In the genomic region with DNA sequence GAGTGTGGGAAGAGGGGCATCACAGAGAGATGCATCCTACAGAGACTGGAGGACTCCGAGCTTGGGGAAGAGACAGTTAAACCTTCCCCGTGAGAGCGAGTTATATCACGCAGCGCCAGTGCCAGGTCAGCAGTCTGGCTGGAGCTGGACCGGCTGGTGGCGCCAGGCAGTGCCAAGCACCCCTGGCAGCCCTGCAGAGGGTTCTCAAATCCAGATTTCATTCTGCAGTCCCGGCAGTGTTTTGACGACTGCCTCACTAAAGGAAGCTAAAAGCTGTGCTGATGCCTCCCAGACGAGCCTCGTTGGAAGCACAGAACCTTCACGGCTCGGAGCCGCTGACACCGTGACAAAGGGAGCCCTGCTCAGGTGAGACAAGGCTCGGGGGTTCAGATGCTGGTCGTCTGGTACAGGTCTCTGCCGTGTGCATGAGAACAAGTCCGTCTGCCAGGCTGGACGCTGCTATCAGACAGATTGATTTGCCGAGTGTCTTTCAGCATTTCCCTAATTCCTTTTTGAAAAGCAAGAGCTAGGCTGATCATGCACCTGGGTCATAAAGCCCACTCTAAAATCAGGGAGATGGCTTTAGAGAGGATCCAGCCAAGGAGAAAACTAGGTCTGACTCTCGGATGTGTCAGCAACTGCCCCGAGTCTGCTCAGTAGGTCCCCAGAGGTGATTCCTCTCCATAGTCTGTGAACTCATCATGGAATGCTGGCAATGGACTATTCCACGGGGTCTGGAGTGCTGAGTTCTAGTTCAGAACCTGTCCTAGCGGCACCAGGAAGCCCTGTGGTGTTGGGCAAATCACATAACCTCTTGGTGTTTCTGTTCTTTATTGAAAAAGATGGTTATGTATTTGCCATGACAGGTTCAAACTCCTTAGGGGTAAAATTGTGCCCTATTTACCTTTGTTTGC, we compare ENCODE assay signal across 14 cellular contexts.
DNase-seq lines count a peak whose midpoint lies in the region; ATAC-seq and TF ChIP-seq lines count a peak whose summit lies in the region.
"Had no signal": no experiment of that assay in that cellular context is flagged by ENCODE, and none has a peak within 500 bp of the region (broad histone marks: within the 10 kb centered on the region; RNA-seq: fewer than 3 reads in every experiment).

No MANE protein-coding gene starts in this region.

- no peak overlapping the region for H2AFZ ChIP-seq in mesenchymal stem cell (ENCODE audit: low read depth, low read length)

- CTCF ChIA-PET in RWPE1 (lab: Yijun Ruan, JAX) = interaction anchor here (0.6 kb wide), 1 partner anchor 1674 kb away, joined by 5 read pairs; no protein-coding TSS in a partner anchor

- peak; percentile 15 to 46 for DNase-seq in T47D (ENCODE audit: low read depth in 1 of 2, low spot score in 1 of 2)
- DNase-seq in breast epithelium (ENCODE audit: low spot score in 2 of 2) = no peak
- DNase-seq in caudate nucleus (lab: John Stamatoyannopoulos, UW) = peak in 59 of 61 donors; percentile 18 to 92 (median 77)
- DNase-seq in midbrain (lab: John Stamatoyannopoulos, UW) = peak; percentile 88
- DNase-seq in thyroid gland = peak; percentile 17 to 18
- no peak for DNase-seq in RWPE1 (ENCODE audit: low spot score)
- no peak for DNase-seq in mesenchymal stem cell
- DNase-seq: activated T-cell treated with anti-CD3 and anti-CD28 coated beads for 4 hours; effector CD8-positive, alpha-beta T cell; foreskin melanocyte; NCI-H187 treated with DMSO at 0.1 percent for 48 hours had no signal

- TF ChIP-seq POLR2A in breast epithelium (IDR thresholded peaks at IDR 0.05) (no peak), thyroid gland (IDR thresholded peaks at IDR 0.05) (no peak)

- H3K79me1 ChIP-seq in mesenchymal stem cell (replicated peaks; ENCODE audit: low read length, poor library complexity, severe bottlenecking) = no peaks in the 10 kb centered on the region

- H2BK120ac ChIP-seq in mesenchymal stem cell (ENCODE audit: low read depth, low read length) = no peak overlapping the region

- no peak overlapping the region for H2AK5ac ChIP-seq in mesenchymal stem cell (ENCODE audit: low read length, severe bottlenecking)

- ATAC-seq in HG03095 (IDR thresholded peaks at IDR 0.05; ENCODE audit: unreplicated experiment) = no peak
- ATAC-seq: GM12878, HCT116 had no signal

- POLR2A ChIA-PET in RWPE1 (lab: Yijun Ruan, JAX; ENCODE audit: low non-redundant PET) = no interaction called here

- no peak overlapping the region for H4K91ac ChIP-seq in mesenchymal stem cell (ENCODE audit: low read length)

- intact Hi-C loops in breast epithelium (cut with DNase I; ENCODE audit: low total_unique reads) = loop anchor here (10.0 kb wide), 1 partner anchor 1302 kb away; no protein-coding TSS in a partner anchor
- intact Hi-C loops in thyroid gland (cut with DNase I) = no loop called here

- H2BK15ac ChIP-seq in mesenchymal stem cell (ENCODE audit: low read depth, poor library complexity, severe bottlenecking) = no peak overlapping the region

- no peak overlapping the region for H3K18ac ChIP-seq in mesenchymal stem cell (ENCODE audit: low read depth in 1 of 2, low read length in 2 of 2)

- whole genome bisulfite sequencing in thyroid gland, 2 donors = 59 to 62% methylated on average over 20 to 24 of the region's 25 CpGs
- WGBS in mesenchymal stem cell = 78% methylated on average over 25 of the region's 25 CpGs

- peaks cover 0 to 7% of the 10 kb centered on the region in 2 donors for H3K27me3 ChIP-seq in breast epithelium
- no peaks in the 10 kb centered on the region for H3K27me3 ChIP-seq in thyroid gland
- no peaks in the 10 kb centered on the region for H3K27me3 ChIP-seq in mesenchymal stem cell (ENCODE audit: control insufficient read depth in 1 of 2, insufficient read depth in 1 of 2, low read length in 2 of 2)

- H3K9me3 ChIP-seq in breast epithelium (no peaks in the 10 kb centered on the region), thyroid gland (no peaks in the 10 kb centered on the region), mesenchymal stem cell (ENCODE audit: control insufficient read depth, low read length) (peaks cover 9% of the 10 kb centered on the region)

- peak overlapping the region in 1 of 3 donors; percentile 19 for H3K4me3 ChIP-seq in breast epithelium
- H3K4me3 ChIP-seq in thyroid gland (replicated peaks in 1 of 3) = no peak overlapping the region
- peak overlapping the region in 1 of 2 experiments; percentile 38 for H3K4me3 ChIP-seq in mesenchymal stem cell (ENCODE audit: insufficient read depth in 1 of 2, low read depth in 1 of 2, low read length in 2 of 2)
- H3K4me3 ChIP-seq: GM12878 had no signal

- H3K23ac ChIP-seq in mesenchymal stem cell (ENCODE audit: low read length in 2 of 2) = no peak overlapping the region

- H3K4me1 ChIP-seq in breast epithelium (no peaks in the 10 kb centered on the region), thyroid gland (no peaks in the 10 kb centered on the region), mesenchymal stem cell (ENCODE audit: control insufficient read depth, insufficient read depth, low read depth, low read length) (no peaks in the 10 kb centered on the region)

- no peaks in the 10 kb centered on the region for H3K36me3 ChIP-seq in breast epithelium
- no peaks in the 10 kb centered on the region for H3K36me3 ChIP-seq in thyroid gland
- no peaks in the 10 kb centered on the region for H3K36me3 ChIP-seq in mesenchymal stem cell (ENCODE audit: control insufficient read depth in 1 of 2, insufficient read depth in 2 of 2, low read depth in 1 of 2, low read length in 2 of 2)

- no peak overlapping the region for H3K4ac ChIP-seq in mesenchymal stem cell (ENCODE audit: low read depth in 1 of 2, low read length in 2 of 2)

- H2BK12ac ChIP-seq in mesenchymal stem cell (ENCODE audit: low read length in 2 of 2) = no peak overlapping the region

- no peak overlapping the region for H3K4me2 ChIP-seq in mesenchymal stem cell (ENCODE audit: low read length, poor library complexity, severe bottlenecking)

- no peak overlapping the region for H3K9ac ChIP-seq in mesenchymal stem cell (ENCODE audit: low read length)

- TF ChIP-seq CTCF in breast epithelium (IDR thresholded peaks at IDR 0.05) = no peak
- TF ChIP-seq CTCF in thyroid gland (IDR thresholded peaks at IDR 0.05) = no peak
- TF ChIP-seq CTCF in RWPE1 (conservative IDR thresholded peaks at IDR 0.05; ENCODE audit: low read depth) = no peak

- H4K8ac ChIP-seq in mesenchymal stem cell (ENCODE audit: low read length) = no peak overlapping the region

- no peak overlapping the region for H3K27ac ChIP-seq in breast epithelium
- H3K27ac ChIP-seq in caudate nucleus (ENCODE audit: low read depth, low read length) = peak overlapping the region; percentile 95
- no peak overlapping the region for H3K27ac ChIP-seq in thyroid gland
- no peak overlapping the region for H3K27ac ChIP-seq in RWPE1
- no peak overlapping the region for H3K27ac ChIP-seq in mesenchymal stem cell (ENCODE audit: low read length, poor library complexity, severe bottlenecking)

- no peak overlapping the region for H3K14ac ChIP-seq in mesenchymal stem cell (ENCODE audit: low read length in 2 of 2)

- in situ Hi-C loops in T47D (cut with HindIII; ENCODE audit: low pct_unique_long_range_greater_than_20kb, low sequenced_read_pairs) = no loop called here

- no peak overlapping the region for H2BK5ac ChIP-seq in mesenchymal stem cell (ENCODE audit: low read depth, low read length, poor library complexity, severe bottlenecking)

Comparison
In these comparisons a context has a peak if more than half of its experiments do, and no peak if none do; other contexts are left out.
1. DNase-seq: peak in T47D (2 of 2), caudate nucleus (59 of 61), midbrain (single experiment) and thyroid gland (2 of 2); none in breast epithelium (0 of 2), RWPE1 (single experiment) and mesenchymal stem cell (single experiment).